Comparison of ENCODE assay signal across 19 cellular contexts in genomic region chr14:24858684-24859083, GRCh38.
DNase-seq lines count a peak whose midpoint lies in the region; ATAC-seq, FAIRE-seq and TF ChIP-seq lines count a peak whose summit lies in the region.
"Had no signal": no experiment of that assay in that cellular context is flagged by ENCODE, and none has a peak within 500 bp of the region (broad histone marks: within the 10 kb centered on the region; RNA-seq: fewer than 3 reads in every experiment).

No MANE protein-coding gene starts in this region.

- peaks cover 27% of the 10 kb centered on the region for H3K36me3 ChIP-seq in left ventricle myocardium inferior
- H3K36me3 ChIP-seq: HAP-1 had no signal

- peaks cover 23 to 27% of the 10 kb centered on the region in 2 experiments for H3K4me1 Mint-ChIP-seq in H9
- peaks cover 31% of the 10 kb centered on the region for H3K4me1 Mint-ChIP-seq in mesothelial cell of epicardium
- no peaks in the 10 kb centered on the region for H3K4me1 Mint-ChIP-seq in type B pancreatic cell (ENCODE audit: unreplicated experiment)
- H3K4me1 Mint-ChIP-seq: CD4-positive, alpha-beta memory T cell had no signal

- no peak for FAIRE-seq in H54 (lab: Jason Lieb, UNC)
- FAIRE-seq: GM12891, GM18507 had no signal

- H2BK12ac ChIP-seq in H9 (ENCODE audit: insufficient read length, low read depth, low read length) = no peak overlapping the region

- no peak overlapping the region for H2AK5ac ChIP-seq in H9 (ENCODE audit: insufficient read length, low read length)

- peak overlapping the region; percentile 71 for H3K27ac ChIP-seq in left ventricle myocardium inferior (replicated peaks)
- H3K27ac ChIP-seq in H9 (ENCODE audit: insufficient read length, low read depth, low read length) = no peak overlapping the region

- H3K56ac ChIP-seq in H9 (ENCODE audit: insufficient read length, low read depth, low read length) = no peak overlapping the region

- H3K23me2 ChIP-seq in H9 (ENCODE audit: insufficient read length, low read depth, low read length, poor library complexity, severe bottlenecking) = no peaks in the 10 kb centered on the region

- H2BK120ac ChIP-seq in H9 (ENCODE audit: low read depth, low read length, poor library complexity, severe bottlenecking) = no peak overlapping the region

- no peak overlapping the region for H3K4me2 ChIP-seq in H9 (ENCODE audit: insufficient read depth, insufficient read length, low read length)

- H3K27ac Mint-ChIP-seq in H9 (peak overlapping the region in 2 of 3 experiments; percentile 31 to 93; a peak in 2 of 7 replicates), mesothelial cell of epicardium (peak overlapping the region; percentile 50), type B pancreatic cell (peak overlapping the region; percentile 32)
- H3K27ac Mint-ChIP-seq: CD4-positive, alpha-beta memory T cell; HFFc6 had no signal

- H3K27me3 ChIP-seq in left ventricle myocardium inferior (ENCODE audit: low read depth) (no peaks in the 10 kb centered on the region), H9 (ENCODE audit: insufficient read depth, low read length) (no peaks in the 10 kb centered on the region)

- no peak overlapping the region for H3K14ac ChIP-seq in H9 (ENCODE audit: insufficient read depth, low read length)

- H3K23ac ChIP-seq in H9 (ENCODE audit: insufficient read length, low read depth, low read length) = no peak overlapping the region

- no peak overlapping the region for H2BK5ac ChIP-seq in H9 (ENCODE audit: insufficient read length, low read length)

- H4K91ac ChIP-seq in H9 (ENCODE audit: insufficient read length, low read depth, low read length) = no peak overlapping the region

- no CpG with 5 or more reads among the region's 4 CpGs for WGBS in H9 (ENCODE audit: extremely low coverage, insufficient read length, low lambda C conversion rate)

- H3K36me3 Mint-ChIP-seq in H9 (ENCODE audit: insufficient read depth in 1 of 3, low read depth in 3 of 3) (no peaks in the 10 kb centered on the region), mesothelial cell of epicardium (peaks cover 3% of the 10 kb centered on the region), type B pancreatic cell (peaks cover 5% of the 10 kb centered on the region)
- H3K36me3 Mint-ChIP-seq: CD4-positive, alpha-beta memory T cell had no signal

- H3K4me3 Mint-ChIP-seq in H9 (no peak overlapping the region), mesothelial cell of epicardium (no peak overlapping the region), type B pancreatic cell (no peak overlapping the region)
- H3K4me3 Mint-ChIP-seq: CD4-positive, alpha-beta memory T cell; HFFc6 had no signal

- H3K4me1 ChIP-seq in left ventricle myocardium inferior (peaks cover 52% of the 10 kb centered on the region), H9 (ENCODE audit: insufficient read depth, low read length) (peaks cover 2% of the 10 kb centered on the region; the same call in 1 of the 2 replicates)
- H3K4me1 ChIP-seq: HAP-1 had no signal

- H3K79me2 ChIP-seq in H9 (ENCODE audit: insufficient read depth, low read length) = no peaks in the 10 kb centered on the region

- intact Hi-C loops in left ventricle myocardium inferior (cut with micrococcal nuclease) = no loop called here
- intact Hi-C loops in Right ventricle myocardium inferior (cut with DNase I) = no loop called here

- no peak overlapping the region for H3K9ac ChIP-seq in H9 (ENCODE audit: extremely low read depth, insufficient read length, low read length)

- H3T11ph ChIP-seq in H9 (ENCODE audit: low read length) = no peak overlapping the region

- H3K9me3 Mint-ChIP-seq in H9 = no peaks in the 10 kb centered on the region
- H3K9me3 Mint-ChIP-seq in mesothelial cell of epicardium = no peaks in the 10 kb centered on the region
- no peaks in the 10 kb centered on the region for H3K9me3 Mint-ChIP-seq in type B pancreatic cell
- H3K9me3 Mint-ChIP-seq: CD4-positive, alpha-beta memory T cell; HFFc6 had no signal

- no peak for TF ChIP-seq POLR2A in H54 (IDR thresholded peaks at IDR 0.05; ENCODE audit: low read depth, low read length)

- H3K27me3 Mint-ChIP-seq in H9 (ENCODE audit: low read depth) (no peaks in the 10 kb centered on the region), mesothelial cell of epicardium (ENCODE audit: low read depth) (no peaks in the 10 kb centered on the region), type B pancreatic cell (no peaks in the 10 kb centered on the region)

- no peak overlapping the region for H2BK15ac ChIP-seq in H9 (ENCODE audit: low read depth, low read length)

- no peak overlapping the region for H3K4ac ChIP-seq in H9 (ENCODE audit: low read depth, low read length)

- H3K4me3 ChIP-seq in left ventricle myocardium inferior = no peak overlapping the region
- H3K4me3 ChIP-seq: HAP-1 had no signal

- DNase-seq in left ventricle myocardium inferior (no peak), Right ventricle myocardium inferior (ENCODE audit: missing footprints) (no peak), H9 (no peak), mesothelial cell of epicardium (ENCODE audit: low spot score in 2 of 2, unreplicated experiment in 2 of 2) (no peak), type B pancreatic cell (ENCODE audit: extremely low spot score, unreplicated experiment) (no peak), H54 (ENCODE audit: insufficient read length, low spot score) (no peak)
- DNase-seq in stimulated activated CD4-positive, alpha-beta T cell treated with anti-CD3 and anti-CD28 coated beads, Interleukin-15, amount 100 ng/mL, for 24 hours = no peak
- DNase-seq: C1 segment of cervical spinal cord; Calu3; CD4-positive, alpha-beta memory T cell; COR-L47; DMS53; DMS79 treated with DMSO at 0.1 percent for 48 hours; GF-D8; HFFc6 had no signal

- H4K20me1 ChIP-seq in H9 (ENCODE audit: control insufficient read depth, insufficient read depth, insufficient read length) = no peaks in the 10 kb centered on the region

- ATAC-seq in Right ventricle myocardium inferior (no peak), HG03135 (IDR thresholded peaks at IDR 0.05; ENCODE audit: unreplicated experiment) (no peak)

- H4K5ac ChIP-seq in H9 (ENCODE audit: insufficient read length, low read depth, low read length) = no peak overlapping the region

- no peaks in the 10 kb centered on the region for H3K9me3 ChIP-seq in left ventricle myocardium inferior (replicated peaks)
- H3K9me3 ChIP-seq in H9 (ENCODE audit: control insufficient read depth, low read depth, low read length) = no peaks in the 10 kb centered on the region

- no peak for TF ChIP-seq CTCF in left ventricle myocardium inferior (IDR thresholded peaks at IDR 0.05; ENCODE audit: borderline replicate concordance)
- no peak for TF ChIP-seq CTCF in H9 (conservative IDR thresholded peaks at IDR 0.05)
- no peak for TF ChIP-seq CTCF in mesothelial cell of epicardium (IDR thresholded peaks at IDR 0.05; ENCODE audit: unreplicated experiment)
- TF ChIP-seq CTCF in type B pancreatic cell (conservative IDR thresholded peaks at IDR 0.05) = no peak

- H3K79me1 ChIP-seq in H9 (ENCODE audit: insufficient read depth, low read depth, low read length, poor library complexity, severe bottlenecking) = no peaks in the 10 kb centered on the region

- H2BK20ac ChIP-seq in H9 (ENCODE audit: low read depth, low read length, poor library complexity, severe bottlenecking) = no peak overlapping the region

- no peak overlapping the region for H2AFZ ChIP-seq in H9 (ENCODE audit: low read length)

- H3K18ac ChIP-seq in H9 (ENCODE audit: insufficient read length, low read depth, low read length) = no peak overlapping the region

- H4K8ac ChIP-seq in H9 (replicated peaks; ENCODE audit: insufficient read length, low read depth, low read length) = no peak overlapping the region
